ENCODE assay signal across 22 cellular contexts in genomic region chr2:219783551-219783950, GRCh38.
A peak's percentile ranks its signal among the peaks of the same experiment; 100 is the strongest.
DNase-seq lines count a peak whose midpoint lies in the region; ATAC-seq, FAIRE-seq and TF ChIP-seq lines count a peak whose summit lies in the region.
"Had no signal": no experiment of that assay in that cellular context is flagged by ENCODE, and none has a peak within 500 bp of the region (broad histone marks: within the 10 kb centered on the region; RNA-seq: fewer than 3 reads in every experiment).

No MANE protein-coding gene starts in this region.

- peaks cover 6% of the 10 kb centered on the region for H3K36me3 Mint-ChIP-seq in MCF 10A (ENCODE audit: insufficient read depth, unreplicated experiment)
- H3K36me3 Mint-ChIP-seq in astrocyte (ENCODE audit: low read depth, unreplicated experiment): no peaks in the 10 kb centered on the region
- H3K36me3 Mint-ChIP-seq: CD8-positive, alpha-beta T cell had no signal

- intact Hi-C loops in MCF 10A (cut with micrococcal nuclease): no loop called here
- intact Hi-C loops in breast epithelium (cut with DNase I; ENCODE audit: low total_unique reads): no loop called here

- FAIRE-seq in astrocyte (lab: Jason Lieb, UNC): no peak
- FAIRE-seq: HTR-8/SVneo had no signal

- H3K4me3 Mint-ChIP-seq in MCF 10A (ENCODE audit: unreplicated experiment): no peak overlapping the region
- no peak overlapping the region for H3K4me3 Mint-ChIP-seq in astrocyte (ENCODE audit: unreplicated experiment)
- H3K4me3 Mint-ChIP-seq: CD8-positive, alpha-beta T cell had no signal

- H3K4me1 Mint-ChIP-seq in MCF 10A (ENCODE audit: insufficient read depth, unreplicated experiment): no peaks in the 10 kb centered on the region
- no peaks in the 10 kb centered on the region for H3K4me1 Mint-ChIP-seq in astrocyte (ENCODE audit: low read depth, unreplicated experiment)

- DNase-seq in MCF 10A (ENCODE audit: unreplicated experiment) (peak; percentile 6), breast epithelium (ENCODE audit: low spot score in 2 of 2) (no peak), astrocyte (ENCODE audit: low read depth) (peak; percentile 20), epithelial cell of esophagus (ENCODE audit: low read depth) (peak; percentile 62), superior temporal gyrus (ENCODE audit: extremely low spot score) (peak; percentile 10), HuH-7.5 (ENCODE audit: low spot score) (no peak), AG20443 (ENCODE audit: low spot score) (no peak)
- DNase-seq: Calu3; CD8-positive, alpha-beta T cell; H7; Kasumi-1; MM.1S; NCI-H1092 treated with DMSO at 0.1 percent for 48 hours; NCI-H146; NCI-H2029 treated with DMSO at 0.1 percent for 48 hours; NCI-H446 treated with DMSO at 0.1 percent for 48 hours; SHP77; SK-N-SH had no signal

- no peak overlapping the region for H3K27ac Mint-ChIP-seq in MCF 10A (ENCODE audit: low read depth, unreplicated experiment)
- no peak overlapping the region for H3K27ac Mint-ChIP-seq in astrocyte (ENCODE audit: unreplicated experiment)
- H3K27ac Mint-ChIP-seq: CD8-positive, alpha-beta T cell had no signal

- H3K79me2 ChIP-seq in astrocyte (ENCODE audit: insufficient read depth, low read length): no peaks in the 10 kb centered on the region

- H3K4me2 ChIP-seq in astrocyte (ENCODE audit: low read length): no peak overlapping the region
- H3K4me2 ChIP-seq: BLaER1 treated with 17β-estradiol and CSF1 and Interleukin-3, amounts not matched to agents 10 nM and 100 nM; SK-N-SH had no signal

- POLR2A ChIA-PET in MCF 10A (lab: Yijun Ruan, JAX): no interaction called here

- no peaks in the 10 kb centered on the region for H4K20me1 ChIP-seq in astrocyte (ENCODE audit: insufficient read depth, low read length)
- H4K20me1 ChIP-seq: BLaER1 treated with 17β-estradiol and CSF1 and Interleukin-3, amounts not matched to agents 10 nM and 100 nM had no signal

- H3K9me3 ChIP-seq in breast epithelium: no peaks in the 10 kb centered on the region
- no peaks in the 10 kb centered on the region for H3K9me3 ChIP-seq in astrocyte (ENCODE audit: insufficient read depth, low read depth, low read length)
- H3K9me3 ChIP-seq: SK-N-SH had no signal

- H3K27me3 Mint-ChIP-seq in MCF 10A (ENCODE audit: insufficient read depth, unreplicated experiment) (no peaks in the 10 kb centered on the region), astrocyte (ENCODE audit: low read depth, unreplicated experiment) (peaks cover 13% of the 10 kb centered on the region)

- no peaks in the 10 kb centered on the region for H3K36me3 ChIP-seq in breast epithelium
- H3K36me3 ChIP-seq in astrocyte (ENCODE audit: insufficient read depth, low read length): no peaks in the 10 kb centered on the region
- H3K36me3 ChIP-seq: BLaER1 treated with 17β-estradiol and CSF1 and Interleukin-3, amounts not matched to agents 10 nM and 100 nM had no signal

- no peaks in the 10 kb centered on the region for H3K27me3 ChIP-seq in breast epithelium
- H3K27me3 ChIP-seq in astrocyte (ENCODE audit: insufficient read depth, low read length): no peaks in the 10 kb centered on the region
- H3K27me3 ChIP-seq: BLaER1 treated with 17β-estradiol and CSF1 and Interleukin-3, amounts not matched to agents 10 nM and 100 nM had no signal

- H3K4me3 ChIP-seq in breast epithelium (no peak overlapping the region), astrocyte (ENCODE audit: insufficient read depth, low read depth, low read length) (no peak overlapping the region), epithelial cell of esophagus (ENCODE audit: low read length) (no peak overlapping the region)
- H3K4me3 ChIP-seq: BLaER1 treated with 17β-estradiol and CSF1 and Interleukin-3, amounts not matched to agents 10 nM and 100 nM had no signal

- H3K4me1 ChIP-seq in breast epithelium (no peaks in the 10 kb centered on the region), astrocyte (ENCODE audit: insufficient read depth, low read length) (no peaks in the 10 kb centered on the region)
- H3K4me1 ChIP-seq: BLaER1 treated with 17β-estradiol and CSF1 and Interleukin-3, amounts not matched to agents 10 nM and 100 nM had no signal

- ATAC-seq in HG02759 (IDR thresholded peaks at IDR 0.05; ENCODE audit: unreplicated experiment): no peak
- ATAC-seq: CD8-positive, alpha-beta T cell had no signal

- CTCF ChIA-PET in MCF 10A (lab: Yijun Ruan, JAX): no interaction called here

- H3K9me3 Mint-ChIP-seq in MCF 10A (ENCODE audit: unreplicated experiment) (no peaks in the 10 kb centered on the region), astrocyte (ENCODE audit: unreplicated experiment) (peaks cover 2% of the 10 kb centered on the region)
- H3K9me3 Mint-ChIP-seq: CD8-positive, alpha-beta T cell had no signal

- H3K9ac ChIP-seq in astrocyte (ENCODE audit: low read length): no peak overlapping the region
- H3K9ac ChIP-seq: BLaER1 treated with 17β-estradiol and CSF1 and Interleukin-3, amounts not matched to agents 10 nM and 100 nM; SK-N-SH had no signal

- TF ChIP-seq CTCF in MCF 10A (IDR thresholded peaks at IDR 0.05; ENCODE audit: unreplicated experiment) (no peak), breast epithelium (IDR thresholded peaks at IDR 0.05) (no peak), astrocyte (IDR thresholded peaks at IDR 0.05; ENCODE audit: insufficient read depth, low read depth, low read length) (no peak), epithelial cell of esophagus (IDR thresholded peaks at IDR 0.05; ENCODE audit: insufficient read depth, low read depth, low read length, missing control alignments) (no peak)

- H2AFZ ChIP-seq in astrocyte (ENCODE audit: low read depth, low read length): no peak overlapping the region

- no TSS peak for BruUV-seq in MCF 10A (replicated peaks; lab: Mats Ljungman, UMichigan)

- H3K27ac ChIP-seq in breast epithelium: no peak overlapping the region
- H3K27ac ChIP-seq in astrocyte (ENCODE audit: low read depth, low read length): no peak overlapping the region
- H3K27ac ChIP-seq: BLaER1 treated with 17β-estradiol and CSF1 and Interleukin-3, amounts not matched to agents 10 nM and 100 nM; HL-60 had no signal

- no peak for TF ChIP-seq POLR2A in breast epithelium (IDR thresholded peaks at IDR 0.05)

Comparison
In these comparisons a context has a peak if more than half of its experiments do, and no peak if none do; other contexts are left out.
1. DNase-seq: peak in MCF 10A (single experiment), astrocyte (single experiment), epithelial cell of esophagus (single experiment) and superior temporal gyrus (single experiment); none in breast epithelium (0 of 2), HuH-7.5 (single experiment) and AG20443 (single experiment).